ENCODE assay signal across 2 cellular contexts in the genomic region with DNA sequence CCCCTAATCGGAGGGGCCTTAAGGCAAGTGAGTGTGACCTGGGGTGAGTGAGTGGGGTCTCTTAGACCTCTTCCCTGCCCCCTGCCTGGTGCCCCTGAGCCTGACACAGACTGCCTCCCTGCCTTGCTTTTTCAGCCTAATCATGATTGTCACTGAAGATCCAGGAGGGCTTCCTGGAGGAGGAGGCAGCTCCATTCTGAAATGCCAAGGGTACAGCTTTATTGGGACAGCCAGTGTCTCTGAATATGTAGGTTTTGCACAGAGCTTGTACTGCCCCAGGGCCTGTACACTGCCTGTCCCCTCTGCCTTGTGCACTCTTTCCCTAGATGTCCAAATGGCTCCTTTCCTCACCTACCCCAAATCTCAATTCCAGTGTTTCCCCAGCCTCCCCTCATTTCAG.
TF ChIP-seq lines count a peak whose summit lies in the region.

No MANE protein-coding gene starts in this region.

TF ChIP-seq in GM23338, 12 proteins besides CTCF, POLR2A, EP300 and RAD21 (continues in another document):
- TF ChIP-seq ZNF331 (CRISPR knock-in tag; IDR thresholded peaks at IDR 0.05; ENCODE audit: low read depth) (no peak), ZNF114 (CRISPR knock-in tag; IDR thresholded peaks at IDR 0.05) (no peak), EZH2 (IDR thresholded peaks at IDR 0.05; ENCODE audit: low read depth, unreplicated experiment) (no peak), STAT1 (IDR thresholded peaks at IDR 0.05; ENCODE audit: unreplicated experiment) (no peak), REST (IDR thresholded peaks at IDR 0.05; ENCODE audit: unreplicated experiment) (no peak), POLR2AphosphoS5 (IDR thresholded peaks at IDR 0.05; ENCODE audit: low read depth) (no peak), CREB1 (CRISPR knock-in tag; IDR thresholded peaks at IDR 0.05; ENCODE audit: low read depth) (no peak), NANOG (IDR thresholded peaks at IDR 0.05; ENCODE audit: borderline replicate concordance) (no peak)
- TF ChIP-seq, protein P1, sequence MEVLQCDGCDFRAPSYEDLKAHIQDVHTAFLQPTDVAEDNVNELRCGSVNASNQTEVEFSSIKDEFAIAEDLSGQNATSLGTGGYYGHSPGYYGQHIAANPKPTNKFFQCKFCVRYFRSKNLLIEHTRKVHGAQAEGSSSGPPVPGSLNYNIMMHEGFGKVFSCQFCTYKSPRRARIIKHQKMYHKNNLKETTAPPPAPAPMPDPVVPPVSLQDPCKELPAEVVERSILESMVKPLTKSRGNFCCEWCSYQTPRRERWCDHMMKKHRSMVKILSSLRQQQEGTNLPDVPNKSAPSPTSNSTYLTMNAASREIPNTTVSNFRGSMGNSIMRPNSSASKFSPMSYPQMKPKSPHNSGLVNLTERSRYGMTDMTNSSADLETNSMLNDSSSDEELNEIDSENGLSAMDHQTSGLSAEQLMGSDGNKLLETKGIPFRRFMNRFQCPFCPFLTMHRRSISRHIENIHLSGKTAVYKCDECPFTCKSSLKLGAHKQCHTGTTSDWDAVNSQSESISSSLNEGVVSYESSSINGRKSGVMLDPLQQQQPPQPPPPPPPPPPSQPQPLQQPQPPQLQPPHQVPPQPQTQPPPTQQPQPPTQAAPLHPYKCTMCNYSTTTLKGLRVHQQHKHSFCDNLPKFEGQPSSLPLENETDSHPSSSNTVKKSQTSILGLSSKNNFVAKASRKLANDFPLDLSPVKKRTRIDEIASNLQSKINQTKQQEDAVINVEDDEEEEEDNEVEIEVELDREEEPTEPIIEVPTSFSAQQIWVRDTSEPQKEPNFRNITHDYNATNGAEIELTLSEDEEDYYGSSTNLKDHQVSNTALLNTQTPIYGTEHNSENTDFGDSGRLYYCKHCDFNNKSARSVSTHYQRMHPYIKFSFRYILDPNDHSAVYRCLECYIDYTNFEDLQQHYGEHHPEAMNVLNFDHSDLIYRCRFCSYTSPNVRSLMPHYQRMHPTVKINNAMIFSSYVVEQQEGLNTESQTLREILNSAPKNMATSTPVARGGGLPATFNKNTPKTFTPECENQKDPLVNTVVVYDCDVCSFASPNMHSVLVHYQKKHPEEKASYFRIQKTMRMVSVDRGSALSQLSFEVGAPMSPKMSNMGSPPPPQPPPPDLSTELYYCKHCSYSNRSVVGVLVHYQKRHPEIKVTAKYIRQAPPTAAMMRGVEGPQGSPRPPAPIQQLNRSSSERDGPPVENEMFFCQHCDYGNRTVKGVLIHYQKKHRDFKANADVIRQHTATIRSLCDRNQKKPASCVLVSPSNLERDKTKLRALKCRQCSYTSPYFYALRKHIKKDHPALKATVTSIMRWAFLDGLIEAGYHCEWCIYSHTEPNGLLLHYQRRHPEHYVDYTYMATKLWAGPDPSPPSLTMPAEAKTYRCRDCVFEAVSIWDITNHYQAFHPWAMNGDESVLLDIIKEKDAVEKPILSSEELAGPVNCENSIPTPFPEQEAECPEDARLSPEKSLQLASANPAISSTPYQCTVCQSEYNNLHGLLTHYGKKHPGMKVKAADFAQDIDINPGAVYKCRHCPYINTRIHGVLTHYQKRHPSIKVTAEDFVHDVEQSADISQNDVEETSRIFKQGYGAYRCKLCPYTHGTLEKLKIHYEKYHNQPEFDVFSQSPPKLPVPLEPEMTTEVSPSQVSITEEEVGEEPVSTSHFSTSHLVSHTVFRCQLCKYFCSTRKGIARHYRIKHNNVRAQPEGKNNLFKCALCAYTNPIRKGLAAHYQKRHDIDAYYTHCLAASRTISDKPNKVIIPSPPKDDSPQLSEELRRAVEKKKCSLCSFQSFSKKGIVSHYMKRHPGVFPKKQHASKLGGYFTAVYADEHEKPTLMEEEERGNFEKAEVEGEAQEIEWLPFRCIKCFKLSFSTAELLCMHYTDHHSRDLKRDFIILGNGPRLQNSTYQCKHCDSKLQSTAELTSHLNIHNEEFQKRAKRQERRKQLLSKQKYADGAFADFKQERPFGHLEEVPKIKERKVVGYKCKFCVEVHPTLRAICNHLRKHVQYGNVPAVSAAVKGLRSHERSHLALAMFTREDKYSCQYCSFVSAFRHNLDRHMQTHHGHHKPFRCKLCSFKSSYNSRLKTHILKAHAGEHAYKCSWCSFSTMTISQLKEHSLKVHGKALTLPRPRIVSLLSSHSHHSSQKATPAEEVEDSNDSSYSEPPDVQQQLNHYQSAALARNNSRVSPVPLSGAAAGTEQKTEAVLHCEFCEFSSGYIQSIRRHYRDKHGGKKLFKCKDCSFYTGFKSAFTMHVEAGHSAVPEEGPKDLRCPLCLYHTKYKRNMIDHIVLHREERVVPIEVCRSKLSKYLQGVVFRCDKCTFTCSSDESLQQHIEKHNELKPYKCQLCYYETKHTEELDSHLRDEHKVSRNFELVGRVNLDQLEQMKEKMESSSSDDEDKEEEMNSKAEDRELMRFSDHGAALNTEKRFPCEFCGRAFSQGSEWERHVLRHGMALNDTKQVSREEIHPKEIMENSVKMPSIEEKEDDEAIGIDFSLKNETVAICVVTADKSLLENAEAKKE (CRISPR knock-in tag; IDR thresholded peaks at IDR 0.05), result no peak
- TF ChIP-seq, protein P2, sequence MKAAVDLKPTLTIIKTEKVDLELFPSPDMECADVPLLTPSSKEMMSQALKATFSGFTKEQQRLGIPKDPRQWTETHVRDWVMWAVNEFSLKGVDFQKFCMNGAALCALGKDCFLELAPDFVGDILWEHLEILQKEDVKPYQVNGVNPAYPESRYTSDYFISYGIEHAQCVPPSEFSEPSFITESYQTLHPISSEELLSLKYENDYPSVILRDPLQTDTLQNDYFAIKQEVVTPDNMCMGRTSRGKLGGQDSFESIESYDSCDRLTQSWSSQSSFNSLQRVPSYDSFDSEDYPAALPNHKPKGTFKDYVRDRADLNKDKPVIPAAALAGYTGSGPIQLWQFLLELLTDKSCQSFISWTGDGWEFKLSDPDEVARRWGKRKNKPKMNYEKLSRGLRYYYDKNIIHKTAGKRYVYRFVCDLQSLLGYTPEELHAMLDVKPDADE (IDR thresholded peaks at IDR 0.05), result no peak

TF ChIP-seq in K562, 482 proteins besides CTCF, POLR2A, EP300 and RAD21 (continues in another document):
- TF ChIP-seq YY1 (IDR thresholded peaks at IDR 0.05; ENCODE audit: borderline replicate concordance in 1 of 3, control insufficient read depth in 1 of 3, extremely low read depth in 1 of 3, insufficient read depth in 3 of 3, insufficient read length in 1 of 3, insufficient replicate concordance in 2 of 3, low read depth in 1 of 3, low read length in 2 of 3) (no peak), HDAC1 (IDR thresholded peaks at IDR 0.05) (peak in 1 of 2 experiments; percentile 42; a peak in 1 of 4 replicates), ZKSCAN1 (IDR thresholded peaks at IDR 0.05; ENCODE audit: low read depth, low read length) (0 out of 2 replicates have a peak, but pooled peaks have one; percentile 26), RCOR1 (IDR thresholded peaks at IDR 0.05; ENCODE audit: borderline replicate concordance in 1 of 2, low read depth in 2 of 2, low read length in 2 of 2) (peak in 1 of 2 experiments; percentile 84; a peak in 2 of 4 replicates), HMGXB4 (CRISPR knock-in tag; IDR thresholded peaks at IDR 0.05) (0 out of 2 replicates have a peak, but pooled peaks have one; percentile 50), ADNP (tag; IDR thresholded peaks at IDR 0.05) (0 out of 2 replicates have a peak, but pooled peaks have one; percentile 72), GTF3C2 (IDR thresholded peaks at IDR 0.05; ENCODE audit: borderline replicate concordance, extremely low read depth, insufficient read length) (peak; percentile 77), SMARCA5 (IDR thresholded peaks at IDR 0.05) (peak; percentile 93), LEF1 (IDR thresholded peaks at IDR 0.05) (no peak), TEAD2 (tag; IDR thresholded peaks at IDR 0.05) (no peak), THRB (CRISPR knock-in tag; conservative IDR thresholded peaks at IDR 0.05) (no peak), PTBP1 (IDR thresholded peaks at IDR 0.05; ENCODE audit: low read depth, low read length) (peak; percentile 93; the same call in 1 of the 2 replicates), BCOR (IDR thresholded peaks at IDR 0.05) (peak; percentile 94), RBM25 (IDR thresholded peaks at IDR 0.05; ENCODE audit: low read depth, low read length, severe bottlenecking) (peak; percentile 98), RFX7 (CRISPR knock-in tag; IDR thresholded peaks at IDR 0.05) (no peak), ZNF76 (CRISPR knock-in tag; IDR thresholded peaks at IDR 0.05; ENCODE audit: borderline replicate concordance) (no peak), POLR2G (IDR thresholded peaks at IDR 0.05; ENCODE audit: low read depth, low read length) (no peak), ZNF830 (CRISPR knock-in tag; IDR thresholded peaks at IDR 0.05) (no peak), HDAC2 (IDR thresholded peaks at IDR 0.05) (peak; percentile 80), ZFP36 (IDR thresholded peaks at IDR 0.05; ENCODE audit: low read depth, low read length, partially characterized antibody) (peak; percentile 100), HIVEP1 (CRISPR knock-in tag; IDR thresholded peaks at IDR 0.05) (no peak), CBX1 (IDR thresholded peaks at IDR 0.05; ENCODE audit: low read depth) (peak; percentile 54; the same call in 1 of the 2 replicates), ZNF436 (CRISPR knock-in tag; IDR thresholded peaks at IDR 0.05) (peak; percentile 97), ZFP30 (CRISPR knock-in tag; IDR thresholded peaks at IDR 0.05; ENCODE audit: borderline replicate concordance) (no peak), XRCC5 (IDR thresholded peaks at IDR 0.05; ENCODE audit: low read depth, low read length) (peak; percentile 42; the same call in 1 of the 2 replicates), SMAD4 (CRISPR knock-in tag; conservative IDR thresholded peaks at IDR 0.05) (no peak), KDM1A (IDR thresholded peaks at IDR 0.05) (peak; percentile 40 to 66; a peak in 3 of 4 replicates), MYC (IDR thresholded peaks at IDR 0.05; ENCODE audit: low read depth, low read length) (no peak), MYC (CRISPR knock-in tag; IDR thresholded peaks at IDR 0.05; ENCODE audit: borderline replicate concordance, low read depth) (no peak)
